In genomic region chr3:141737828-141738635, GRCh38 we compare ENCODE assay signal across 8 cellular contexts. TPM values are rescaled to one million over a fixed set of nuclear protein-coding genes. Genes with fewer than 3 reads are reported as not detected.
DNase-seq lines count a peak whose midpoint lies in the region; ATAC-seq, FAIRE-seq and TF ChIP-seq lines count a peak whose summit lies in the region.

Gene RNF7 (plus strand): TSS chr3:141738298. CDS start chr3:141738342, 44 bp downstream.

- TF ChIP-seq EP300 in upper lobe of left lung (IDR thresholded peaks at IDR 0.05): no peak

- peaks cover 0 to 6% (median 5%) of the 10 kb centered on the region in 9 donors for H3K36me3 ChIP-seq in heart left ventricle
- H3K36me3 ChIP-seq in upper lobe of left lung: no peaks in the 10 kb centered on the region

- peak within 1 kb of the TSS; percentile 95 to 99 (median 95) for H3K4me3 Mint-ChIP-seq in T-cell

- H3K27ac ChIP-seq in adipose tissue (ENCODE audit: low read depth, low read length): peak within 1 kb of the TSS; percentile 94
- H3K27ac ChIP-seq in heart left ventricle: peak within 1 kb of the TSS; percentile 80 to 97 (median 95)
- H3K27ac ChIP-seq in upper lobe of left lung: peak within 1 kb of the TSS; percentile 90 to 96 (median 94)

- ATAC-seq in HG02852 (IDR thresholded peaks at IDR 0.05; ENCODE audit: unreplicated experiment): peak; percentile 91
- peak; percentile 89 to 99 (median 92) for ATAC-seq in T-cell (replicated peaks in 1 of 4)
- ATAC-seq in heart left ventricle: peak; percentile 97 to 99 (median 98)
- peak; percentile 99 for ATAC-seq in upper lobe of left lung (ENCODE audit: low FRiP score in 2 of 2)

- intact Hi-C loops in heart left ventricle (cut with DNase I) (loop anchor here (1.0 to 10.0 kb wide), 18 partner anchors 51 to 537 kb away; partner anchors contain the start of gene ATP1B3 (in 6 of the 10)), posterior cingulate gyrus (cut with DNase I) (loop anchor here (1.0 to 10.0 kb wide), 5 partner anchors 138 to 544 kb away; partner anchors contain the start of genes ATP1B3 and GK5)

- H3K9me3 Mint-ChIP-seq in T-cell: no peaks in the 10 kb centered on the region

- H3K4me3 ChIP-seq in heart left ventricle (peak within 1 kb of the TSS; percentile 63 to 99 (median 94)), upper lobe of left lung (peak within 1 kb of the TSS; percentile 70 to 91 (median 86))

- FAIRE-seq in GM12892 (lab: Jason Lieb, UNC): peak; percentile 98

- peak; percentile 89 for TF ChIP-seq POLR2A in GM12892 (IDR thresholded peaks at IDR 0.05; ENCODE audit: low read depth, low read length)
- TF ChIP-seq POLR2A in heart left ventricle (IDR thresholded peaks at IDR 0.05): peak in 1 of 2 donors; percentile 83
- peak in 3 of 4 donors; percentile 67 to 84 (median 84) for TF ChIP-seq POLR2A in upper lobe of left lung (IDR thresholded peaks at IDR 0.05)

- H3K27ac Mint-ChIP-seq in T-cell: peak within 1 kb of the TSS; percentile 96 to 98

- DNase-seq in GM12892 (ENCODE audit: insufficient read length) (peak; percentile 70), NCI-H1436 treated with DMSO at 0.1 percent for 48 hours (lab: John Stamatoyannopoulos, UW) (peak; percentile 87), T-cell (peak; percentile 90 to 99 (median 97)), heart left ventricle (peak; percentile 95 to 99 (median 96)), posterior cingulate gyrus (peak; percentile 88 to 99 (median 93)), upper lobe of left lung (peak; percentile 96 to 100)

- 0 to 1% (median 1%) methylated on average over 61 to 65 of the region's 65 CpGs for WGBS in adipose tissue, 3 donors
- 0 to 1% (median 0%) methylated on average over 22 to 65 of the region's 65 CpGs for WGBS in heart left ventricle, 4 donors
- WGBS in upper lobe of left lung, 2 donors: 0% methylated on average over 20 to 40 of the region's 65 CpGs

- no peaks in the 10 kb centered on the region for H3K27me3 ChIP-seq in heart left ventricle
- no peaks in the 10 kb centered on the region for H3K27me3 ChIP-seq in upper lobe of left lung

- H3K9me3 ChIP-seq in heart left ventricle (no peaks in the 10 kb centered on the region), upper lobe of left lung (no peaks in the 10 kb centered on the region)

- peak; percentile 87 to 99 (median 96) for TF ChIP-seq CTCF in heart left ventricle (IDR thresholded peaks at IDR 0.05)
- TF ChIP-seq CTCF in upper lobe of left lung (IDR thresholded peaks at IDR 0.05): peak; percentile 81 to 99 (median 98)

- peaks cover 37 to 50% (median 41%) of the 10 kb centered on the region in 3 donors for H3K4me1 Mint-ChIP-seq in T-cell

- POLR2A ChIA-PET in T-cell (lab: Charles Lee): interaction anchor here (0.6 to 1.4 kb wide), 6 partner anchors 53 to 824 kb away, joined by 3 to 5 read pairs (median 3); no protein-coding TSS in a partner anchor

- no peaks in the 10 kb centered on the region for H3K27me3 Mint-ChIP-seq in T-cell

- no peaks in the 10 kb centered on the region for H3K36me3 Mint-ChIP-seq in T-cell

- peaks cover 0 to 42% (median 30%) of the 10 kb centered on the region in 12 donors for H3K4me1 ChIP-seq in heart left ventricle
- peaks cover 25 to 33% (median 27%) of the 10 kb centered on the region in 4 donors for H3K4me1 ChIP-seq in upper lobe of left lung

- CTCF ChIA-PET in T-cell (lab: Charles Lee): interaction anchor here (0.6 to 4.0 kb wide), 26 partner anchors 17 to 570 kb away, joined by 3 to 24 read pairs (median 5); partner anchors contain the start of gene PXYLP1 (in 1 of the 2)

RNA-seq across cellular contexts. Expression of gene RNF7, which starts in this region (rescaled TPM):
- polyA plus RNA-seq in GM12892 (2012; ENCODE audit: missing spikeins): 71.3 TPM
- 10 to 100 TPM; 53.5 to 61.2 (median 55.5) TPM for total RNA-seq in T-cell
- polyA plus RNA-seq in adipose tissue: 100 to 1,000 TPM in 1 of 3 donors, 10 to 100 TPM in 2; 76.7 to 150 (median 84.5) TPM
- 10 to 100 TPM; 73.0 to 95.3 (median 79.4) TPM for total RNA-seq in heart left ventricle
- 100 to 1,000 TPM in 1 of 2 donors, 10 to 100 TPM in 1; 91.3 to 197 TPM for polyA plus RNA-seq in heart left ventricle
- 10 to 100 TPM in 5 of 6 donors, 1 to 10 TPM in 1; 9.4 to 76.3 (median 49.0) TPM for total RNA-seq in upper lobe of left lung

Comparison
In these comparisons a context has a peak if more than half of its experiments do, and no peak if none do; other contexts are left out.
1. Peak in every context shown above with its lines: DNase-seq, ATAC-seq, H3K4me3 ChIP-seq and H3K27ac ChIP-seq.